Comparison of ENCODE assay signal across 8 cellular contexts in the genomic region with DNA sequence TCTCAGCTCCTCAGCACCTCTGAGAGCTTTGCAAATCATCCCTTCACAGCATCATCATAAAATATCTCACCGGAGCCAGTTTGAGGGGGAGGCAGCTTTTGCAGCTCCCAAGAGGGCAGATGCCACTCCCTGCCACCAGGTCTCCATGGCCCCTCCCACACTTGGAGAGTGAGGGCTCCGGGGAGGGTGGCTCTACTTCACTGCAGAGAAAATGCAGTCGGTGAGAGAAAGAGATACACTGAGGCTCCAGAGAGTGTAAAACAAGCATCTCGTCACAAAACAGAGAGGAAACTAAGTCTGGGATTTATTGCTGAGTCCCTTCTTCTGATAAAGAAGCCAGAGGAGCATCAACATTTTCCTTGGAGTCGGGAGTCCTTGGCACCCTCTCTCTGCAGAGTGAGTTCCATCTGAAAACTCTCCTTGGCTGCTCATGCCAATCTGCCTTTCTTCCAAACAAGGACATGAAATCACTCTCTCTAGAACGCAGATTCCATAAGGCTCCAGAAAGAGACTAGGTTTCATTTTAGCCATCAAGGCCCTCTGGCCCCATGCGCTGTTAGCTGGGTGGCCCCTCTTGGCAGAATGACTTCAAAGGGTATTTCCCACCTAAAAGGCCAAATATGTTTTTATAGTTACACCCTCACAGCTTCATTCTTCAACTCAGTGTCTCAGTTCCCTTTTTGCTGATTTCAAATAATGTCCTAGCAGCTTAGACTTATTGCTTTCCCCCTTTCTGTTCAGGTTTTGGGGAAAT.
DNase-seq lines count a peak whose midpoint lies in the region; ATAC-seq and TF ChIP-seq lines count a peak whose summit lies in the region.

No MANE protein-coding gene starts in this region.

- DNase-seq in CD1c-positive myeloid dendritic cell (ENCODE audit: extremely low spot score) (peak; percentile 65), MV-4-11 (lab: John Stamatoyannopoulos, UW) (peak; percentile 32), foreskin keratinocyte (no peak), NCI-H748 (lab: John Stamatoyannopoulos, UW; ENCODE audit: unreplicated experiment) (no peak), activated gamma-delta T cell (lab: John Stamatoyannopoulos, UW) (no peak)
- DNase-seq in activated effector memory CD4-positive, alpha-beta T cell treated with Interleukin-2 at 50 U/mL for 16 hours = no peak

- H3K27ac ChIP-seq in foreskin keratinocyte = no peak overlapping the region

- peak; percentile 38 for TF ChIP-seq POLR2A in GM19193 (IDR thresholded peaks at IDR 0.05; ENCODE audit: extremely low read depth, insufficient read depth, insufficient read length)

- H3K4me1 ChIP-seq in foreskin keratinocyte = no peaks in the 10 kb centered on the region

- peak; percentile 71 for ATAC-seq in HG02840 (IDR thresholded peaks at IDR 0.05; ENCODE audit: low FRiP score, unreplicated experiment)
- ATAC-seq in foreskin keratinocyte = no peak

- no peaks in the 10 kb centered on the region for H3K27me3 ChIP-seq in foreskin keratinocyte

- no peak for TF ChIP-seq CTCF in foreskin keratinocyte (conservative IDR thresholded peaks at IDR 0.05)

Comparison
In these comparisons a context has a peak if more than half of its experiments do, and no peak if none do; other contexts are left out.
1. DNase-seq: peak in CD1c-positive myeloid dendritic cell (single experiment) and MV-4-11 (single experiment); none in foreskin keratinocyte (0 of 2), NCI-H748 (single experiment), activated effector memory CD4-positive, alpha-beta T cell treated with Interleukin-2 at 50 U/mL for 16 hours (single experiment) and activated gamma-delta T cell (single experiment).